Comparison of ENCODE assay signal across 1 cellular context in genomic region chr12:49018282-49019119, GRCh38.
A peak's percentile ranks its signal among the peaks of the same experiment; 100 is the strongest.
TF ChIP-seq lines count a peak whose summit lies in the region.

Gene PRKAG1 (minus strand): TSS chr12:49018776. CDS start chr12:49018740, 36 bp downstream.

TF ChIP-seq in WTC11, 78 proteins besides CTCF, POLR2A, EP300 and RAD21 (continued from another document):
- TF ChIP-seq AFF4 (CRISPR knock-in tag; IDR thresholded peaks at IDR 0.05; ENCODE audit: borderline replicate concordance) (peak; percentile 83; the same call in 1 of the 2 replicates), FOXP1 (CRISPR knock-in tag; IDR thresholded peaks at IDR 0.05; ENCODE audit: borderline replicate concordance) (peak; percentile 52; the same call in 1 of the 2 replicates)
- TF ChIP-seq, protein P1, sequence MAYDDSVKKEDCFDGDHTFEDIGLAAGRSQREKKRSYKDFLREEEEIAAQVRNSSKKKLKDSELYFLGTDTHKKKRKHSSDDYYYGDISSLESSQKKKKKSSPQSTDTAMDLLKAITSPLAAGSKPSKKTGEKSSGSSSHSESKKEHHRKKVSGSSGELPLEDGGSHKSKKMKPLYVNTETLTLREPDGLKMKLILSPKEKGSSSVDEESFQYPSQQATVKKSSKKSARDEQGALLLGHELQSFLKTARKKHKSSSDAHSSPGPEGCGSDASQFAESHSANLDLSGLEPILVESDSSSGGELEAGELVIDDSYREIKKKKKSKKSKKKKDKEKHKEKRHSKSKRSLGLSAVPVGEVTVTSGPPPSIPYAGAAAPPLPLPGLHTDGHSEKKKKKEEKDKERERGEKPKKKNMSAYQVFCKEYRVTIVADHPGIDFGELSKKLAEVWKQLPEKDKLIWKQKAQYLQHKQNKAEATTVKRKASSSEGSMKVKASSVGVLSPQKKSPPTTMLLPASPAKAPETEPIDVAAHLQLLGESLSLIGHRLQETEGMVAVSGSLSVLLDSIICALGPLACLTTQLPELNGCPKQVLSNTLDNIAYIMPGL (CRISPR knock-in tag; IDR thresholded peaks at IDR 0.05) = 0 out of 2 replicates have a peak, but pooled peaks have one; percentile 42
